Comparison of ENCODE assay signal across 16 cellular contexts in the genomic region with DNA sequence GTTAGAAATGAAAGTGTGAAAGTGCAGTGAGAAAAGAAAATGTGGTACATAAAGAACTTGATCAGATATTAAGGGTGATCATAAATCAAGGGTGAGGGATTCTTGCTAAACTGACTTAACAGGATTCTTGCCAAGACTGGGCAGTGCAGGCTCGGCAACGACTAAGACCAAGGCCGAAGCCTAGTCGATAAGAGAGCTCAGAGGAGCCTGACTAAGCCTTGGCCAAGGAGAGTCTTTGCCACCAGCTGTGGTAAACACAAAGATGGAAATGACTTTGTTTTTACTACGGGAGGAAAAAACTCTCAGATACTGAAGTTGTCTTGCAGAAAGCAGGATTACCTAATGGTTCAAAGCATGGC.
"Had no signal": no experiment of that assay in that cellular context is flagged by ENCODE, and none has a peak within 500 bp of the region (broad histone marks: within the 10 kb centered on the region; RNA-seq: fewer than 3 reads in every experiment).

No MANE protein-coding gene starts in this region.

- H3K4me3 Mint-ChIP-seq: activated B cell treated with CpG ODN at 0.5 μM for 24 hours; activated CD4-positive, alpha-beta T cell treated with anti-CD3 and anti-CD28 coated beads, Interleukin-2, amount 10 ng/mL, durations not matched to agents 7 days and 5 days; activated naive CD4-positive, alpha-beta T cell treated with anti-CD3 and anti-CD28 coated beads for 36 hours; activated T-helper 17 cell treated with anti-CD3 and anti-CD28 coated beads, Interleukin-2, amount 50 U/mL, for 72 hours; neural progenitor cell; T-helper 17 cell had no signal

- H2AFZ ChIP-seq: neural progenitor cell had no signal

- H3K36me3 Mint-ChIP-seq: neural progenitor cell had no signal

- H3K27me3 ChIP-seq: foreskin keratinocyte, neural progenitor cell, spleen, suprapubic skin had no signal

- H3K9me3 Mint-ChIP-seq: activated B cell treated with CpG ODN at 0.5 μM for 24 hours; activated CD4-positive, alpha-beta T cell treated with anti-CD3 and anti-CD28 coated beads, Interleukin-2, amount 10 ng/mL, durations not matched to agents 7 days and 5 days; activated naive CD4-positive, alpha-beta T cell treated with anti-CD3 and anti-CD28 coated beads for 36 hours; activated T-helper 17 cell treated with anti-CD3 and anti-CD28 coated beads, Interleukin-2, amount 50 U/mL, for 72 hours had no signal

- DNase-seq: activated B cell treated with CpG ODN at 0.5 μM for 24 hours; activated CD4-positive, alpha-beta T cell treated with anti-CD3 and anti-CD28 coated beads, Interleukin-2, amount 10 ng/mL, durations not matched to agents 7 days and 5 days; activated CD8-positive, alpha-beta memory T cell treated with anti-CD3 and anti-CD28 coated beads for 24 hours; activated naive CD4-positive, alpha-beta T cell treated with anti-CD3 and anti-CD28 coated beads for 36 hours; cerebellar nuclear complex; dorsolateral prefrontal cortex; foreskin keratinocyte; islet precursor cell; retina; spleen; stimulated activated CD4-positive, alpha-beta T cell treated with anti-CD3 and anti-CD28 coated beads, Interleukin-1b, Interleukin-23, amount 100 ng/mL, for 48 hours; stimulated activated naive CD4-positive, alpha-beta T cell; T-helper 17 cell had no signal

- H3K4me1 ChIP-seq: neural progenitor cell, spleen had no signal

- H3K4me3 ChIP-seq: dorsolateral prefrontal cortex, neural progenitor cell, spleen, suprapubic skin had no signal

- H3K27ac ChIP-seq: dorsolateral prefrontal cortex, foreskin keratinocyte, neural progenitor cell, spleen, suprapubic skin had no signal

- H3K4me1 Mint-ChIP-seq: activated B cell treated with CpG ODN at 0.5 μM for 24 hours; activated T-helper 17 cell treated with anti-CD3 and anti-CD28 coated beads, Interleukin-2, amount 50 U/mL, for 72 hours had no signal

- ATAC-seq: activated T-helper 17 cell treated with anti-CD3 and anti-CD28 coated beads, Interleukin-2, amount 50 U/mL, for 72 hours; foreskin keratinocyte; T-helper 17 cell had no signal

- H3K27me3 Mint-ChIP-seq: activated T-helper 17 cell treated with anti-CD3 and anti-CD28 coated beads, Interleukin-2, amount 50 U/mL, for 72 hours had no signal

- H3K36me3 ChIP-seq: neural progenitor cell, spleen, suprapubic skin had no signal

- H3K9me3 ChIP-seq: spleen, suprapubic skin had no signal

- H3K4me2 ChIP-seq: neural progenitor cell had no signal

- H3K27ac Mint-ChIP-seq: activated B cell treated with CpG ODN at 0.5 μM for 24 hours; activated CD4-positive, alpha-beta T cell treated with anti-CD3 and anti-CD28 coated beads, Interleukin-2, amount 10 ng/mL, durations not matched to agents 7 days and 5 days; activated naive CD4-positive, alpha-beta T cell treated with anti-CD3 and anti-CD28 coated beads for 36 hours; activated T-helper 17 cell treated with anti-CD3 and anti-CD28 coated beads, Interleukin-2, amount 50 U/mL, for 72 hours; neural progenitor cell; T-helper 17 cell had no signal
